In genomic region chr2:79861059-79861374, GRCh38 we compare ENCODE assay signal across 24 cellular contexts.
"Had no signal": no experiment of that assay in that cellular context is flagged by ENCODE, and none has a peak within 500 bp of the region (broad histone marks: within the 10 kb centered on the region; RNA-seq: fewer than 3 reads in every experiment).

No MANE protein-coding gene starts in this region.

- H3K27me3 ChIP-seq: colonic mucosa, foreskin keratinocyte, hepatocyte, neutrophil, right atrium auricular region, sigmoid colon, spleen, testis, tibial artery had no signal

- DNase-seq: colonic mucosa; effector memory CD4-positive, alpha-beta T cell; foreskin keratinocyte; heart left ventricle; kidney; naive B cell; sigmoid colon; spleen; stimulated activated CD4-positive, alpha-beta T cell treated with anti-CD3 and anti-CD28 coated beads, Interleukin-4, amount 100 ng/mL, for 4 hours; stimulated activated naive CD8-positive, alpha-beta T cell treated with anti-CD3 and anti-CD28 coated beads, Interleukin-15, Interleukin-2, amounts not matched to agents 100 U/mL and 50 U/mL, for 24 hours; testis; tibial artery had no signal

- H3K9me3 ChIP-seq: colonic mucosa, esophagus muscularis mucosa, gastroesophageal sphincter, heart left ventricle, mucosa of descending colon, neutrophil, prostate gland, right atrium auricular region, sigmoid colon, spleen, testis, tibial artery had no signal

- H3K9ac ChIP-seq: parathyroid adenoma had no signal

- ATAC-seq: foreskin keratinocyte; gastroesophageal sphincter; heart left ventricle; natural killer cell treated with Interleukin-12 subunit alpha and Interleukin-12 subunit beta and Interleukin-15 and Interleukin-18, amount 100 ng/mL, for 72 hours; stimulated activated memory B cell treated with anti-CD40 and anti-IgM and Interleukin-4, amounts not matched to agents 10 μg/mL and 1 μg/mL and 100 μg/mL, for 72 hours; stimulated activated naive CD8-positive, alpha-beta T cell treated with anti-CD3 and anti-CD28 coated beads, Interleukin-15, Interleukin-2, amounts not matched to agents 100 U/mL and 50 U/mL, for 24 hours had no signal

- FAIRE-seq: endothelial cell of umbilical vein, kidney had no signal

- H3K4me3 ChIP-seq: colonic mucosa, esophagus muscularis mucosa, gastroesophageal sphincter, heart left ventricle, hepatocyte, lung, mucosa of descending colon, prostate gland, right atrium auricular region, sigmoid colon, spleen, testis, tibial artery had no signal

- H3K4me2 ChIP-seq: hepatocyte had no signal

- H3K36me3 ChIP-seq: colonic mucosa, esophagus muscularis mucosa, gastroesophageal sphincter, heart left ventricle, neutrophil, prostate gland, right atrium auricular region, sigmoid colon, spleen, tibial artery had no signal

- H2AFZ ChIP-seq: hepatocyte, parathyroid adenoma had no signal

- H3K79me2 ChIP-seq: hepatocyte, parathyroid adenoma had no signal

- H3K27ac ChIP-seq: colonic mucosa, esophagus muscularis mucosa, foreskin keratinocyte, gastroesophageal sphincter, heart left ventricle, hepatocyte, neutrophil, parathyroid adenoma, prostate gland, right atrium auricular region, sigmoid colon, spleen, testis, tibial artery had no signal

- H3K4me1 ChIP-seq: colonic mucosa, esophagus muscularis mucosa, foreskin keratinocyte, gastroesophageal sphincter, heart left ventricle, parathyroid adenoma, prostate gland, right atrium auricular region, sigmoid colon, spleen, testis, tibial artery had no signal
